In the genomic region with DNA sequence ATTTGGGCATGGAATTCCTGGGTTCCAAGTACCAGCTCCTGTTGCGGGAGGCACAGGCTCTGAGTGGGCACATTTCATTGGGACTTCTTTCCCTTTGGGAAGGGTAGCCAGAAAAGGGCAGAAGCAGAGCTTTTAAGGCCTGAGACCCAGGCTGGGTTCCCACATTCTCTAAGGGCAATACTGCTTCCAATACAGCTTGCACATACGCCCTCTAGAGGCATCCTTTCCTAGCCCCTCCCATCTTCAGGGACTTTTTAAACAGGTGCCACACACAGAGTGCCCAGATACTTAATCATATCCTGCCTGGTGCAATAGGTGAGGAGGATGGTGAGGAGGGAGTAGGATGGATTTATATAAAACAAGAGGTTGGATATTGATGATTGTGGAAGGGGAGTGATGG, we compare ENCODE assay signal across 8 cellular contexts. TPM values are rescaled to one million over a fixed set of nuclear protein-coding genes. Genes with fewer than 3 reads are reported as not detected.
DNase-seq lines count a peak whose midpoint lies in the region; ATAC-seq and TF ChIP-seq lines count a peak whose summit lies in the region.

No MANE protein-coding gene starts in this region.

- H3K36me3 Mint-ChIP-seq in CD14-positive monocyte: no peaks in the 10 kb centered on the region

- H3K4me3 ChIP-seq in RWPE2 (ENCODE audit: severe bottlenecking) (no peak overlapping the region), kidney epithelial cell (ENCODE audit: low read depth, low read length) (no peak overlapping the region)

- intact Hi-C loops in CD14-positive monocyte (cut with micrococcal nuclease): loop anchor here (5.0 to 10.0 kb wide), 2 partner anchors 59 to 81 kb away; no protein-coding TSS in a partner anchor
- intact Hi-C loops in left cardiac atrium (cut with DNase I): no loop called here

- H3K9me3 Mint-ChIP-seq in CD14-positive monocyte: peaks cover 0 to 4% (median 0%) of the 10 kb centered on the region in 7 donors

- H3K4me3 Mint-ChIP-seq in CD14-positive monocyte: no peak overlapping the region

- peaks cover 15 to 22% (median 20%) of the 10 kb centered on the region in 3 donors for H3K27me3 Mint-ChIP-seq in CD14-positive monocyte (ENCODE audit: low read depth in 3 of 3)

- TF ChIP-seq CTCF in CD14-positive monocyte (IDR thresholded peaks at IDR 0.05): peak; percentile 69
- no peak for TF ChIP-seq CTCF in RWPE2 (IDR thresholded peaks at IDR 0.05; ENCODE audit: poor library complexity, severe bottlenecking)
- TF ChIP-seq CTCF in kidney epithelial cell (IDR thresholded peaks at IDR 0.05; ENCODE audit: insufficient read depth, low read length, poor library complexity, severe bottlenecking): peak; percentile 31

- H3K27ac Mint-ChIP-seq in CD14-positive monocyte: no peak overlapping the region

- H3K36me3 ChIP-seq in RWPE2 (ENCODE audit: low read depth) (no peaks in the 10 kb centered on the region), kidney epithelial cell (ENCODE audit: control insufficient read depth, insufficient read depth, low read length) (no peaks in the 10 kb centered on the region)

- ATAC-seq in GM18517 (IDR thresholded peaks at IDR 0.05; ENCODE audit: unreplicated experiment) (peak; percentile 74), HG03103 (IDR thresholded peaks at IDR 0.05; ENCODE audit: low read depth, unreplicated experiment) (peak; percentile 65), RWPE2 (ENCODE audit: low read depth) (peak; percentile 48; the same call in 2 of the 3 replicates), left cardiac atrium (no peak), HG02852 (IDR thresholded peaks at IDR 0.05; ENCODE audit: unreplicated experiment) (no peak)

- DNase-seq in CD14-positive monocyte (ENCODE audit: low spot score) (no peak), RWPE2 (ENCODE audit: low spot score) (no peak), kidney epithelial cell (ENCODE audit: low read depth) (no peak), hippocampal formation (lab: John Stamatoyannopoulos, UW) (no peak), left cardiac atrium (no peak)

- H3K9me3 ChIP-seq in RWPE2 (ENCODE audit: severe bottlenecking): no peaks in the 10 kb centered on the region

- H3K27me3 ChIP-seq in RWPE2 (ENCODE audit: insufficient read depth, poor library complexity, severe bottlenecking) (peaks cover 38% of the 10 kb centered on the region), kidney epithelial cell (ENCODE audit: control insufficient read depth, insufficient read depth, low read length) (peaks cover 15% of the 10 kb centered on the region)

- no peaks in the 10 kb centered on the region for H3K4me1 ChIP-seq in RWPE2 (ENCODE audit: insufficient read depth, poor library complexity, severe bottlenecking)

- H3K27ac ChIP-seq in RWPE2 (ENCODE audit: poor library complexity, severe bottlenecking): no peak overlapping the region

- H3K4me1 Mint-ChIP-seq in CD14-positive monocyte: peaks cover 10% of the 10 kb centered on the region

RNA-seq across cellular contexts. Expression of a gene that starts 5.7 kb away (rescaled TPM):
- under 1 TPM; 0.09 TPM for polyA plus RNA-seq in CD14-positive monocyte
- total RNA-seq in kidney epithelial cell (not detected in 2 replicates), left cardiac atrium (under 1 TPM; 0.09 to 0.10 TPM)

Comparison
In these comparisons a context has a peak if more than half of its experiments do, and no peak if none do; other contexts are left out.
1. ATAC-seq: peak in GM18517 (single experiment), HG03103 (single experiment) and RWPE2 (single experiment); none in left cardiac atrium (0 of 2) and HG02852 (single experiment).
2. intact Hi-C loops: an anchor here in CD14-positive monocyte (5.0 to 10.0 kb wide); none called in left cardiac atrium.